Comparison of ENCODE assay signal across 2 cellular contexts in the genomic region with DNA sequence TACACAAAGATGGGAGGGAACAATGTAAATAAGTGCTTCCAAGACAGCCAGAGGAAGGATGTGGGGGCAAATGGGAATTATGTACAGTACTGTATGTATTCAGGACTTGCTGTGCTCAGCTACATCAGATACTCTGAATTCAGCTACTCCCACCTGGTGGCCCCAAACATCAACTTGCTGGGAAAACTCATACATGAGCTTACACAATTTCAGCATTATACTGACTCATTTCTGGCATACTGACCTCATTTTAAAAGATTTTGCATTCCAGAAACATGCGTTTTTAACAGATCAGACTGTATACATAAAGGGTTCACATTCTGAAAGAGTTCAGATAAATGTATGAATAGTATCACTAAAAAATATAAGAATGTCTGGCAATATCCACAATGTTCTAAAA.
TF ChIP-seq lines count a peak whose summit lies in the region.

No MANE protein-coding gene starts in this region.

TF ChIP-seq in A549, 52 proteins besides CTCF, POLR2A, EP300 and RAD21 (continued from another document):
- TF ChIP-seq, protein P1, sequence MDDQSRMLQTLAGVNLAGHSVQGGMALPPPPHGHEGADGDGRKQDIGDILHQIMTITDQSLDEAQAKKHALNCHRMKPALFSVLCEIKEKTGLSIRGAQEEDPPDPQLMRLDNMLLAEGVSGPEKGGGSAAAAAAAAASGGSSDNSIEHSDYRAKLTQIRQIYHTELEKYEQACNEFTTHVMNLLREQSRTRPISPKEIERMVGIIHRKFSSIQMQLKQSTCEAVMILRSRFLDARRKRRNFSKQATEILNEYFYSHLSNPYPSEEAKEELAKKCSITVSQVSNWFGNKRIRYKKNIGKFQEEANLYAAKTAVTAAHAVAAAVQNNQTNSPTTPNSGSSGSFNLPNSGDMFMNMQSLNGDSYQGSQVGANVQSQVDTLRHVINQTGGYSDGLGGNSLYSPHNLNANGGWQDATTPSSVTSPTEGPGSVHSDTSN (IDR thresholded peaks at IDR 0.05) = no peak
- TF ChIP-seq NR3C1 (IDR thresholded peaks at IDR 0.05) = no peak
TF ChIP-seq in A549: peak in this region for 0.

TF ChIP-seq in WTC11, 78 proteins besides CTCF, POLR2A, EP300 and RAD21 (continued from another document):
- TF ChIP-seq, protein P2, sequence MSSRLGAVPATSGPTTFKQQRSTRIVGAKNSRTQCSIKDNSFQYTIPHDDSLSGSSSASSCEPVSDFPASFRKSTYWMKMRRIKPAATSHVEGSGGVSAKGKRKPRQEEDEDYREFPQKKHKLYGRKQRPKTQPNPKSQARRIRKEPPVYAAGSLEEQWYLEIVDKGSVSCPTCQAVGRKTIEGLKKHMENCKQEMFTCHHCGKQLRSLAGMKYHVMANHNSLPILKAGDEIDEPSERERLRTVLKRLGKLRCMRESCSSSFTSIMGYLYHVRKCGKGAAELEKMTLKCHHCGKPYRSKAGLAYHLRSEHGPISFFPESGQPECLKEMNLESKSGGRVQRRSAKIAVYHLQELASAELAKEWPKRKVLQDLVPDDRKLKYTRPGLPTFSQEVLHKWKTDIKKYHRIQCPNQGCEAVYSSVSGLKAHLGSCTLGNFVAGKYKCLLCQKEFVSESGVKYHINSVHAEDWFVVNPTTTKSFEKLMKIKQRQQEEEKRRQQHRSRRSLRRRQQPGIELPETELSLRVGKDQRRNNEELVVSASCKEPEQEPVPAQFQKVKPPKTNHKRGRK (CRISPR knock-in tag; IDR thresholded peaks at IDR 0.05; ENCODE audit: borderline replicate concordance) = no peak
- no peak for TF ChIP-seq SMAD4 (CRISPR knock-in tag; IDR thresholded peaks at IDR 0.05)
- TF ChIP-seq, protein P3, sequence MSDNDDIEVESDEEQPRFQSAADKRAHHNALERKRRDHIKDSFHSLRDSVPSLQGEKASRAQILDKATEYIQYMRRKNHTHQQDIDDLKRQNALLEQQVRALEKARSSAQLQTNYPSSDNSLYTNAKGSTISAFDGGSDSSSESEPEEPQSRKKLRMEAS (CRISPR knock-in tag; IDR thresholded peaks at IDR 0.05) = no peak
- TF ChIP-seq ZNF671 (CRISPR knock-in tag; IDR thresholded peaks at IDR 0.05) = no peak
- no peak for TF ChIP-seq GRHL2 (CRISPR knock-in tag; IDR thresholded peaks at IDR 0.05; ENCODE audit: insufficient replicate concordance, severe bottlenecking)
- TF ChIP-seq, protein P4, sequence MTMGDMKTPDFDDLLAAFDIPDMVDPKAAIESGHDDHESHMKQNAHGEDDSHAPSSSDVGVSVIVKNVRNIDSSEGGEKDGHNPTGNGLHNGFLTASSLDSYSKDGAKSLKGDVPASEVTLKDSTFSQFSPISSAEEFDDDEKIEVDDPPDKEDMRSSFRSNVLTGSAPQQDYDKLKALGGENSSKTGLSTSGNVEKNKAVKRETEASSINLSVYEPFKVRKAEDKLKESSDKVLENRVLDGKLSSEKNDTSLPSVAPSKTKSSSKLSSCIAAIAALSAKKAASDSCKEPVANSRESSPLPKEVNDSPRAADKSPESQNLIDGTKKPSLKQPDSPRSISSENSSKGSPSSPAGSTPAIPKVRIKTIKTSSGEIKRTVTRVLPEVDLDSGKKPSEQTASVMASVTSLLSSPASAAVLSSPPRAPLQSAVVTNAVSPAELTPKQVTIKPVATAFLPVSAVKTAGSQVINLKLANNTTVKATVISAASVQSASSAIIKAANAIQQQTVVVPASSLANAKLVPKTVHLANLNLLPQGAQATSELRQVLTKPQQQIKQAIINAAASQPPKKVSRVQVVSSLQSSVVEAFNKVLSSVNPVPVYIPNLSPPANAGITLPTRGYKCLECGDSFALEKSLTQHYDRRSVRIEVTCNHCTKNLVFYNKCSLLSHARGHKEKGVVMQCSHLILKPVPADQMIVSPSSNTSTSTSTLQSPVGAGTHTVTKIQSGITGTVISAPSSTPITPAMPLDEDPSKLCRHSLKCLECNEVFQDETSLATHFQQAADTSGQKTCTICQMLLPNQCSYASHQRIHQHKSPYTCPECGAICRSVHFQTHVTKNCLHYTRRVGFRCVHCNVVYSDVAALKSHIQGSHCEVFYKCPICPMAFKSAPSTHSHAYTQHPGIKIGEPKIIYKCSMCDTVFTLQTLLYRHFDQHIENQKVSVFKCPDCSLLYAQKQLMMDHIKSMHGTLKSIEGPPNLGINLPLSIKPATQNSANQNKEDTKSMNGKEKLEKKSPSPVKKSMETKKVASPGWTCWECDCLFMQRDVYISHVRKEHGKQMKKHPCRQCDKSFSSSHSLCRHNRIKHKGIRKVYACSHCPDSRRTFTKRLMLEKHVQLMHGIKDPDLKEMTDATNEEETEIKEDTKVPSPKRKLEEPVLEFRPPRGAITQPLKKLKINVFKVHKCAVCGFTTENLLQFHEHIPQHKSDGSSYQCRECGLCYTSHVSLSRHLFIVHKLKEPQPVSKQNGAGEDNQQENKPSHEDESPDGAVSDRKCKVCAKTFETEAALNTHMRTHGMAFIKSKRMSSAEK (CRISPR knock-in tag; IDR thresholded peaks at IDR 0.05; ENCODE audit: borderline replicate concordance) = no peak
- TF ChIP-seq, protein P5, sequence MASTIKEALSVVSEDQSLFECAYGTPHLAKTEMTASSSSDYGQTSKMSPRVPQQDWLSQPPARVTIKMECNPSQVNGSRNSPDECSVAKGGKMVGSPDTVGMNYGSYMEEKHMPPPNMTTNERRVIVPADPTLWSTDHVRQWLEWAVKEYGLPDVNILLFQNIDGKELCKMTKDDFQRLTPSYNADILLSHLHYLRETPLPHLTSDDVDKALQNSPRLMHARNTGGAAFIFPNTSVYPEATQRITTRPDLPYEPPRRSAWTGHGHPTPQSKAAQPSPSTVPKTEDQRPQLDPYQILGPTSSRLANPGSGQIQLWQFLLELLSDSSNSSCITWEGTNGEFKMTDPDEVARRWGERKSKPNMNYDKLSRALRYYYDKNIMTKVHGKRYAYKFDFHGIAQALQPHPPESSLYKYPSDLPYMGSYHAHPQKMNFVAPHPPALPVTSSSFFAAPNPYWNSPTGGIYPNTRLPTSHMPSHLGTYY (CRISPR knock-in tag; IDR thresholded peaks at IDR 0.05) = no peak
- TF ChIP-seq, protein P6, sequence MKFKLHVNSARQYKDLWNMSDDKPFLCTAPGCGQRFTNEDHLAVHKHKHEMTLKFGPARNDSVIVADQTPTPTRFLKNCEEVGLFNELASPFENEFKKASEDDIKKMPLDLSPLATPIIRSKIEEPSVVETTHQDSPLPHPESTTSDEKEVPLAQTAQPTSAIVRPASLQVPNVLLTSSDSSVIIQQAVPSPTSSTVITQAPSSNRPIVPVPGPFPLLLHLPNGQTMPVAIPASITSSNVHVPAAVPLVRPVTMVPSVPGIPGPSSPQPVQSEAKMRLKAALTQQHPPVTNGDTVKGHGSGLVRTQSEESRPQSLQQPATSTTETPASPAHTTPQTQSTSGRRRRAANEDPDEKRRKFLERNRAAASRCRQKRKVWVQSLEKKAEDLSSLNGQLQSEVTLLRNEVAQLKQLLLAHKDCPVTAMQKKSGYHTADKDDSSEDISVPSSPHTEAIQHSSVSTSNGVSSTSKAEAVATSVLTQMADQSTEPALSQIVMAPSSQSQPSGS (CRISPR knock-in tag; IDR thresholded peaks at IDR 0.05; ENCODE audit: borderline replicate concordance, low read depth) = no peak
- no peak for TF ChIP-seq TCF7 (CRISPR knock-in tag; IDR thresholded peaks at IDR 0.05; ENCODE audit: low read depth)
- TF ChIP-seq, protein P7, sequence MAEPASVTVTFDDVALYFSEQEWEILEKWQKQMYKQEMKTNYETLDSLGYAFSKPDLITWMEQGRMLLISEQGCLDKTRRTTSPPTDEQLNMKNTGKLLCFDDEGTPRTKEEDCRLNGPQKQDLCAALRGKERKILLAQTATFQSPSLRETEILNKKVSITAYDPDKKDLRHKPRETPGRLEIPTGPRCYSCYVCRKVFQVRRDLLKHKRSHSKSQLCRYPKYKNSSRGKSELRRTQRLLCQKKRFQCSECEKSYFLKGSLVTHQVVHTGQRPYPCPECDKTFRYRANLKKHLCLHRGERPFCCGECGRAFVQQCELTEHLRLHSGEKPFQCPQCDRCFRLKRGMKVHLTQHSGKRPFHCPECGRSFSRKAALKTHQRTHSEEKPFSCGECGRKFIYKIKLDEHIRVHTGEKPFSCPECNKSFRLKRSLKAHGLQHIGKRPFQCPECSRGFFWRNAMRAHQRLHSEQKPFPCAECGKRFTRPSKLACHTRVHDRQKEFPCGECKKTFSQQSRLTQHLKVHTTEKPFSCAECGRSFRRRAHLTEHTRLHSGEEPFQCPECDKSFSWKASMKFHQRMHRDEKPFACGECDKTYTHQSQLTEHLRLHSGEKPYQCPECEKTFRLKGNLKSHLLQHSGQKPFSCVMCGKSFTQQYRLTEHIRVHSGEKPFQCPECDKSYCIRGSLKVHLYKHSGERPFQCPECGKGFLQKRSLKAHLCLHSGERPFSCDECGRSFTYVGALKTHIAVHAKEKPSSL (CRISPR knock-in tag; conservative IDR thresholded peaks at IDR 0.05) = no peak
- no peak for TF ChIP-seq GABPB1 (CRISPR knock-in tag; IDR thresholded peaks at IDR 0.05)
- TF ChIP-seq HMGA2 (CRISPR knock-in tag; IDR thresholded peaks at IDR 0.05) = no peak
- TF ChIP-seq, protein P8, sequence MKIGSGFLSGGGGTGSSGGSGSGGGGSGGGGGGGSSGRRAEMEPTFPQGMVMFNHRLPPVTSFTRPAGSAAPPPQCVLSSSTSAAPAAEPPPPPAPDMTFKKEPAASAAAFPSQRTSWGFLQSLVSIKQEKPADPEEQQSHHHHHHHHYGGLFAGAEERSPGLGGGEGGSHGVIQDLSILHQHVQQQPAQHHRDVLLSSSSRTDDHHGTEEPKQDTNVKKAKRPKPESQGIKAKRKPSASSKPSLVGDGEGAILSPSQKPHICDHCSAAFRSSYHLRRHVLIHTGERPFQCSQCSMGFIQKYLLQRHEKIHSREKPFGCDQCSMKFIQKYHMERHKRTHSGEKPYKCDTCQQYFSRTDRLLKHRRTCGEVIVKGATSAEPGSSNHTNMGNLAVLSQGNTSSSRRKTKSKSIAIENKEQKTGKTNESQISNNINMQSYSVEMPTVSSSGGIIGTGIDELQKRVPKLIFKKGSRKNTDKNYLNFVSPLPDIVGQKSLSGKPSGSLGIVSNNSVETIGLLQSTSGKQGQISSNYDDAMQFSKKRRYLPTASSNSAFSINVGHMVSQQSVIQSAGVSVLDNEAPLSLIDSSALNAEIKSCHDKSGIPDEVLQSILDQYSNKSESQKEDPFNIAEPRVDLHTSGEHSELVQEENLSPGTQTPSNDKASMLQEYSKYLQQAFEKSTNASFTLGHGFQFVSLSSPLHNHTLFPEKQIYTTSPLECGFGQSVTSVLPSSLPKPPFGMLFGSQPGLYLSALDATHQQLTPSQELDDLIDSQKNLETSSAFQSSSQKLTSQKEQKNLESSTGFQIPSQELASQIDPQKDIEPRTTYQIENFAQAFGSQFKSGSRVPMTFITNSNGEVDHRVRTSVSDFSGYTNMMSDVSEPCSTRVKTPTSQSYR (CRISPR knock-in tag; IDR thresholded peaks at IDR 0.05) = no peak
TF ChIP-seq in WTC11: peak in this region for 0.
